Comparison of ENCODE assay signal across 16 cellular contexts in the genomic region with DNA sequence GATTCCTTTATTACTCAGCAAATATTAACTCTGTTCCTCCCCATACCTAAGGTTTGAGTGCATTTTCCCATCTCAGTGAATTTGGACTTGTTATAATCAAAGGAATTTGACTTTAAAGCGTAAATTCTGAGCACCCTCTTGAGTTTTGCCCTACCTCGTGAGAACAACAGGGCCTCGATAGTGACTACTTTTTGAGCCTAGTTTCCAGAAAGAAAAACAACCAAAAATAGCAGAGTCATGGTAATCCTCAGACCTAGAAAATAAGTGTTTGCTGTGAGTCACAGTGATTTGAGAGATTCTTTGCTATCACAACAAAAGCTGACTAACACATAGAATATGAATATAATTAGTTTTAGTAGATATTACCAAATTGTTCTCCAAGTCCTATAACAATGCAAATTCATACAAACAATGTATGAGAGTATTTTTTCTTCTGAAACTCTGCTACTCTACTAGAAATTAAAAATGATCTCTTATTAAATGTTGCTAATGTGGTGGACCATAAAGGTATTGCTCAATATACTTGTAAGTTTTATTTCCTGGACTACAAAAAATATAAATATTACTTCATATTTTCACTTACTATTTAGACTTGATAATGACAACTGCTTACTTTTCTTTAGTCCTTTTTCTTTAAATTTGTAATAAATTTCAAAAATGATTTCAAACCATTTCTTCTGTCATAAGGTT.
DNase-seq lines count a peak whose midpoint lies in the region; ATAC-seq and FAIRE-seq lines count a peak whose summit lies in the region.
"Had no signal": no experiment of that assay in that cellular context is flagged by ENCODE, and none has a peak within 500 bp of the region (broad histone marks: within the 10 kb centered on the region; RNA-seq: fewer than 3 reads in every experiment).

No MANE protein-coding gene starts in this region.

- H3K27ac ChIP-seq in epithelial cell of prostate: peak overlapping the region; percentile 47
- H3K27ac ChIP-seq: BLaER1 treated with 17β-estradiol and CSF1 and Interleukin-3, amounts not matched to agents 10 nM and 100 nM; body of pancreas had no signal

- peak; percentile 83 for FAIRE-seq in RCC 7860 (lab: Jason Lieb, UNC)

- no peak for ATAC-seq in esophagus mucosa
- no peak for ATAC-seq in GM21825 (IDR thresholded peaks at IDR 0.05; ENCODE audit: unreplicated experiment)
- ATAC-seq: body of pancreas; mucosa of descending colon; stimulated activated effector memory CD8-positive, alpha-beta T cell treated with anti-CD3 and anti-CD28 coated beads, Interleukin-12 subunit alpha, Interleukin-12 subunit beta, amount 100 ng/mL, for 72 hours had no signal

- DNase-seq in DMS53 (lab: John Stamatoyannopoulos, UW) (peak; percentile 82), RCC 7860 (ENCODE audit: low spot score) (peak; percentile 62), epithelial cell of prostate (ENCODE audit: low read depth, low spot score) (no peak), non-pigmented ciliary epithelial cell (ENCODE audit: low read depth) (peak; percentile 13), T-helper 9 cell (no peak), NCI-H2107 (lab: John Stamatoyannopoulos, UW) (no peak)
- DNase-seq: body of pancreas; GDM1; mucosa of descending colon; NCI-H1417 treated with DMSO at 0.1 percent for 48 hours; NCI-H526; stimulated activated CD4-positive, alpha-beta T cell treated with anti-CD3 and anti-CD28 coated beads, Interleukin-4, amount 100 ng/mL, for 1 hour had no signal

Comparison
In these comparisons a context has a peak if more than half of its experiments do, and no peak if none do; other contexts are left out.
1. DNase-seq: peak in DMS53 (single experiment), RCC 7860 (single experiment) and non-pigmented ciliary epithelial cell (single experiment); none in epithelial cell of prostate (single experiment), T-helper 9 cell (single experiment) and NCI-H2107 (single experiment).